28 cellular contexts compared by ENCODE assay signal in genomic region chr15:71612869-71613268, GRCh38.
"Had no signal": no experiment of that assay in that cellular context is flagged by ENCODE, and none has a peak within 500 bp of the region (broad histone marks: within the 10 kb centered on the region; RNA-seq: fewer than 3 reads in every experiment).

No MANE protein-coding gene starts in this region.

- ATAC-seq: effector memory CD8-positive, alpha-beta T cell; esophagus mucosa; naive thymus-derived CD4-positive, alpha-beta T cell; stimulated activated memory B cell treated with anti-CD40 and anti-IgM and Interleukin-4, amounts not matched to agents 10 μg/mL and 1 μg/mL and 100 μg/mL, for 72 hours had no signal

- H3K27ac ChIP-seq: colonic mucosa, gastrocnemius medialis, testis had no signal

- FAIRE-seq: endothelial cell of umbilical vein, islet of Langerhans, small intestine had no signal

- H3K4me3 ChIP-seq: breast epithelium, colonic mucosa, dorsolateral prefrontal cortex, gastrocnemius medialis, lung, testis had no signal

- H3K36me3 ChIP-seq: breast epithelium, colonic mucosa, gastrocnemius medialis had no signal

- H3K4me1 ChIP-seq: colonic mucosa, testis had no signal

- H3K9me3 ChIP-seq: breast epithelium, colonic mucosa, gastrocnemius medialis, testis had no signal

- DNase-seq: activated B cell treated with CpG ODN at 0.5 μM for 24 hours; activated CD4-positive, alpha-beta T cell treated with anti-CD3 and anti-CD28 coated beads for 4 hours; activated CD4-positive, alpha-beta T cell treated with anti-CD3 and anti-CD28 coated beads, Interleukin-2, amount 50 U/mL, for 48 hours; activated CD8-positive, alpha-beta memory T cell treated with anti-CD3 and anti-CD28 coated beads, Interleukin-2, amount 50 U/mL, for 48 hours; activated effector memory CD4-positive, alpha-beta T cell treated with Interleukin-2 at 50 U/mL for 16 hours; activated naive CD4-positive, alpha-beta T cell treated with anti-CD3 and anti-CD28 coated beads for 36 hours; activated naive CD8-positive, alpha-beta T cell treated with anti-CD3 and anti-CD28 coated beads, Interleukin-2, amount 10 ng/mL, durations not matched to agents 7 days and 5 days; activated T-cell treated with anti-CD3 and anti-CD28 coated beads, Interleukin-2, amount 50 U/mL, for 48 hours; amniotic stem cell; colonic mucosa; dorsolateral prefrontal cortex; effector memory CD8-positive, alpha-beta T cell; head of caudate nucleus; left cardiac atrium; naive thymus-derived CD4-positive, alpha-beta T cell; posterior cingulate gyrus; small intestine; stimulated activated CD4-positive, alpha-beta T cell treated with anti-CD3 and anti-CD28 coated beads, Interleukin-2, amount 100 ng/mL, for 24 hours; T1000; testis; trophoblast cell had no signal

- H3K27me3 ChIP-seq: breast epithelium, colonic mucosa, dorsolateral prefrontal cortex, gastrocnemius medialis, testis had no signal
